In genomic region chr20:4549711-4550259, GRCh38 we compare ENCODE assay signal across 1 cellular context.
TF ChIP-seq lines count a peak whose summit lies in the region.

No MANE protein-coding gene starts in this region.

TF ChIP-seq in HCT116, 20 proteins besides CTCF, POLR2A, EP300 and RAD21 (continued from another document):
- TF ChIP-seq TCF7L2 (IDR thresholded peaks at IDR 0.05; ENCODE audit: borderline replicate concordance, extremely low read depth, insufficient read depth, insufficient read length) (no peak), ELF1 (IDR thresholded peaks at IDR 0.05; ENCODE audit: borderline replicate concordance, low read depth) (no peak), YY1 (IDR thresholded peaks at IDR 0.05; ENCODE audit: extremely low read depth, insufficient replicate concordance, low read depth, low read length) (no peak)
